ENCODE assay signal across 20 cellular contexts in genomic region chr1:47701283-47701682, GRCh38.
A peak's percentile ranks its signal among the peaks of the same experiment; 100 is the strongest.
DNase-seq lines count a peak whose midpoint lies in the region; ATAC-seq and TF ChIP-seq lines count a peak whose summit lies in the region.
"Had no signal": no experiment of that assay in that cellular context is flagged by ENCODE, and none has a peak within 500 bp of the region (broad histone marks: within the 10 kb centered on the region; RNA-seq: fewer than 3 reads in every experiment).

No MANE protein-coding gene starts in this region.

- CTCF ChIA-PET in activated CD4-positive, alpha-beta T cell treated with anti-CD3 and anti-CD28 coated beads, Interleukin-2, amount 10 ng/mL, durations not matched to agents 7 days and 5 days (lab: Charles Lee), result no interaction called here

- POLR2A ChIA-PET in activated CD4-positive, alpha-beta T cell treated with anti-CD3 and anti-CD28 coated beads, Interleukin-2, amount 10 ng/mL, durations not matched to agents 7 days and 5 days (lab: Charles Lee), result no interaction called here

- H3K27me3 Mint-ChIP-seq in activated CD4-positive, alpha-beta T cell treated with anti-CD3 and anti-CD28 coated beads, Interleukin-2, amount 10 ng/mL, durations not matched to agents 7 days and 5 days, result peaks cover 13% of the 10 kb centered on the region
- H3K27me3 Mint-ChIP-seq in nephron (ENCODE audit: low read depth), result peaks cover 60% of the 10 kb centered on the region

- peak overlapping the region; percentile 26 for H3K27ac Mint-ChIP-seq in activated CD4-positive, alpha-beta T cell treated with anti-CD3 and anti-CD28 coated beads, Interleukin-2, amount 10 ng/mL, durations not matched to agents 7 days and 5 days
- H3K27ac Mint-ChIP-seq in nephron, result peak overlapping the region in 2 of 3 experiments; percentile 6 to 35
- H3K27ac Mint-ChIP-seq: B cell; CD4-positive, CD25-positive, alpha-beta regulatory T cell; CD8-positive, alpha-beta T cell had no signal

- no peak overlapping the region for H3K4me3 Mint-ChIP-seq in activated CD4-positive, alpha-beta T cell treated with anti-CD3 and anti-CD28 coated beads, Interleukin-2, amount 10 ng/mL, durations not matched to agents 7 days and 5 days
- H3K4me3 Mint-ChIP-seq in nephron, result no peak overlapping the region
- H3K4me3 Mint-ChIP-seq: B cell; CD4-positive, CD25-positive, alpha-beta regulatory T cell; CD8-positive, alpha-beta T cell had no signal

- H3K36me3 ChIP-seq in transverse colon, result no peaks in the 10 kb centered on the region
- no peaks in the 10 kb centered on the region for H3K36me3 ChIP-seq in psoas muscle (ENCODE audit: insufficient read depth in 1 of 2, low read depth in 1 of 2)
- H3K36me3 ChIP-seq: BLaER1 had no signal

- H3K27me3 ChIP-seq in transverse colon (no peaks in the 10 kb centered on the region), psoas muscle (ENCODE audit: insufficient read depth in 3 of 3, low read length in 2 of 3) (peaks cover 0 to 15% (median 0%) of the 10 kb centered on the region in 3 donors)

- DNase-seq in activated CD4-positive, alpha-beta T cell treated with anti-CD3 and anti-CD28 coated beads, Interleukin-2, amount 10 ng/mL, durations not matched to agents 7 days and 5 days, result no peak
- DNase-seq in activated CD4-positive, alpha-beta T cell treated with anti-CD3 and anti-CD28 coated beads, Interleukin-2, amount 50 U/mL, for 4 hours, result no peak
- no peak for DNase-seq in transverse colon
- DNase-seq in psoas muscle, result no peak
- no peak for DNase-seq in dermis blood vessel endothelial cell
- DNase-seq: CD4-positive, CD25-positive, alpha-beta regulatory T cell; CD8-positive, alpha-beta T cell; DMS 273 treated with DMSO at 0.1 percent for 48 hours; DMS79; EL; GDM1; GM23248; H7; HCEC 1CT had no signal

- H3K9me3 ChIP-seq in transverse colon (no peaks in the 10 kb centered on the region), psoas muscle (no peaks in the 10 kb centered on the region)
- H3K9me3 ChIP-seq: BLaER1 had no signal

- 56 to 63% methylated on average over 1 to 2 of the region's 2 CpGs for WGBS in transverse colon (ENCODE audit: low coverage in 1 of 2), 2 donors
- 96 to 98% (median 96%) methylated on average over 2 of the region's 2 CpGs for WGBS in psoas muscle, 3 donors

- H3K4me1 ChIP-seq in transverse colon (peaks cover 3 to 60% (median 30%) of the 10 kb centered on the region in 4 donors), psoas muscle (no peaks in the 10 kb centered on the region)

- no peaks in the 10 kb centered on the region for H3K36me3 Mint-ChIP-seq in activated CD4-positive, alpha-beta T cell treated with anti-CD3 and anti-CD28 coated beads, Interleukin-2, amount 10 ng/mL, durations not matched to agents 7 days and 5 days (ENCODE audit: low read depth)
- no peaks in the 10 kb centered on the region for H3K36me3 Mint-ChIP-seq in nephron (ENCODE audit: low read depth)
- H3K36me3 Mint-ChIP-seq: CD4-positive, CD25-positive, alpha-beta regulatory T cell; CD8-positive, alpha-beta T cell had no signal

- TF ChIP-seq CTCF in nephron (IDR thresholded peaks at IDR 0.05; ENCODE audit: unreplicated experiment in 3 of 3), result no peak
- no peak for TF ChIP-seq CTCF in transverse colon (IDR thresholded peaks at IDR 0.05)
- no peak for TF ChIP-seq CTCF in psoas muscle (IDR thresholded peaks at IDR 0.05)

- no peak overlapping the region for H3K4me3 ChIP-seq in transverse colon
- no peak overlapping the region for H3K4me3 ChIP-seq in psoas muscle
- H3K4me3 ChIP-seq: BLaER1, GM12878, GM23248 had no signal

- intact Hi-C loops in transverse colon (cut with DNase I; ENCODE audit: low total_unique reads) (no loop called here), psoas muscle (cut with DNase I) (no loop called here)

- no peak for ATAC-seq in psoas muscle
- ATAC-seq: CD8-positive, alpha-beta T cell; GM12878 had no signal

- no peak for TF ChIP-seq EP300 in transverse colon (IDR thresholded peaks at IDR 0.05; ENCODE audit: low read depth)

- in situ Hi-C loops in transverse colon (cut with MboI; ENCODE audit: low pct_ligation_motif_present in 1 of 4, low pct_unique_long_range_greater_than_20kb in 1 of 4, low sequenced_read_pairs in 3 of 4), result loop anchor here (10.0 to 25.0 kb wide), 4 partner anchors 164 to 514 kb away; partner anchors contain the start of genes PDZK1IP1 (in 4 of the 4) and FOXD2 (in 2 of the 4)

- TF ChIP-seq POLR2A in transverse colon (IDR thresholded peaks at IDR 0.05), result no peak

- H3K4me1 Mint-ChIP-seq in activated CD4-positive, alpha-beta T cell treated with anti-CD3 and anti-CD28 coated beads, Interleukin-2, amount 10 ng/mL, durations not matched to agents 7 days and 5 days, result no peaks in the 10 kb centered on the region
- H3K4me1 Mint-ChIP-seq in nephron, result peaks cover 46% of the 10 kb centered on the region
- H3K4me1 Mint-ChIP-seq: B cell; CD4-positive, CD25-positive, alpha-beta regulatory T cell had no signal

- H3K9me3 Mint-ChIP-seq in activated CD4-positive, alpha-beta T cell treated with anti-CD3 and anti-CD28 coated beads, Interleukin-2, amount 10 ng/mL, durations not matched to agents 7 days and 5 days, result no peaks in the 10 kb centered on the region
- H3K9me3 Mint-ChIP-seq in nephron, result no peaks in the 10 kb centered on the region
- H3K9me3 Mint-ChIP-seq: CD4-positive, CD25-positive, alpha-beta regulatory T cell; CD8-positive, alpha-beta T cell had no signal

- H3K27ac ChIP-seq in transverse colon (peak overlapping the region; percentile 24 to 58 (median 48)), psoas muscle (no peak overlapping the region)
- H3K27ac ChIP-seq: 22Rv1, BLaER1, C4-2B, GM23248 had no signal
